1 cellular context compared by ENCODE assay signal in the genomic region with DNA sequence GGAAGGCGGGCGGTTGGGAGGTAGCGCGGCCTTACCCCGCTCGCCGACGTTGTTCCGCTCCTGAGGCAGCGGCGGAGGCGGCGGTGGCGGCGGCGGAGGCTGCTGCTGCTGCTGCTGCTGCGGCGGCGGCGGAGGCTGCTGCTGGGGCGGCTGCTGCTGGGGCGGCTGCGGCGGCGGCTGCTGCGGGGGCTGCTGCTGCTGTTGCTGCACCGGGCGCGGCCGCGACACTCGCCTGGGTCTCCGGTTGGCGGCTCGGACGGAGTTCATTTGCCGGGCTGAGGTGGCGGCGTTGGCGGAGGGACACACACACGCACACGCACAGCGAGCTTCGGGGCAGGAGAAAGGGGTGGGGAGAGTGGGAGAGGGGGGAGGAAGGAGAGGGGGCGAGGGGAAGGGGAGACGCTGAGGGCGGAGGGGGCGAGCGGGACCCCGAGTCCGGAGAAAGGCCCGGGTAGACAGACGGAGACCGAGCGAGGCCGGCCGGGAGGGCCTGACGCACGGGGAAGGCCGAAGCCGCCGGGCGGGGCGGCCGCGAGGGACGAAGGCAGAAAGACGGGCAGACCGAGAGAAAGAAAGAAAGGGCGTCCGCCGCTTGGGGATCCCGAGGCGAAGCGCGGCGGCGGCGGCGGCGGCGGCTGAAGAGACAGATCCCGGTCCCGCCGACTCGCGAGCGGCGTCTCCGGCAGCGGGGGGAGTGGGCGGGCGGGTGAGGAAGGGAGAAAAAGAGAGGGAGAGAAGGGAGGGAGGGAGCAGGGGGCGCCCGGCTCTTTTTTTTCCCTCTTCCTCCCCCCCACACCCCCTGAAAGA.
TF ChIP-seq lines count a peak whose summit lies in the region.

No MANE protein-coding gene starts in this region.

TF ChIP-seq in K562, 482 proteins besides CTCF, POLR2A, EP300 and RAD21 (continued from another document and continues in another):
- no peak for TF ChIP-seq THRB (CRISPR knock-in tag; conservative IDR thresholded peaks at IDR 0.05)
- peak; percentile 8; the same call in 1 of the 2 replicates for TF ChIP-seq CREM (IDR thresholded peaks at IDR 0.05; ENCODE audit: low read depth)
- TF ChIP-seq POLR2AphosphoS5 (IDR thresholded peaks at IDR 0.05; ENCODE audit: control insufficient read depth, insufficient read depth, low read depth, low read length), result no peak
- TF ChIP-seq CBX1 (IDR thresholded peaks at IDR 0.05; ENCODE audit: low read depth), result no peak
- no peak for TF ChIP-seq BDP1 (IDR thresholded peaks at IDR 0.05; ENCODE audit: insufficient read depth, insufficient read length)
- no peak for TF ChIP-seq JUNB (CRISPR knock-in tag; conservative IDR thresholded peaks at IDR 0.05)
- TF ChIP-seq WHSC1 (IDR thresholded peaks at IDR 0.05; ENCODE audit: low read length), result no peak
- TF ChIP-seq ARID3A (IDR thresholded peaks at IDR 0.05; ENCODE audit: borderline replicate concordance, low read depth, low read length), result no peak
- no peak for TF ChIP-seq KDM1A (IDR thresholded peaks at IDR 0.05)
- TF ChIP-seq ZNF224 (CRISPR knock-in tag; IDR thresholded peaks at IDR 0.05), result no peak
- no peak for TF ChIP-seq ZNF347 (CRISPR knock-in tag; IDR thresholded peaks at IDR 0.05; ENCODE audit: low read depth)
- no peak for TF ChIP-seq HDAC2 (IDR thresholded peaks at IDR 0.05)
- no peak for TF ChIP-seq NCOA4 (IDR thresholded peaks at IDR 0.05; ENCODE audit: partially characterized antibody)
- TF ChIP-seq CTBP1 (IDR thresholded peaks at IDR 0.05; ENCODE audit: borderline replicate concordance), result no peak
- TF ChIP-seq PCBP1 (IDR thresholded peaks at IDR 0.05; ENCODE audit: low read depth, low read length, poor library complexity, severe bottlenecking), result peak; percentile 75
- TF ChIP-seq, protein P1, sequence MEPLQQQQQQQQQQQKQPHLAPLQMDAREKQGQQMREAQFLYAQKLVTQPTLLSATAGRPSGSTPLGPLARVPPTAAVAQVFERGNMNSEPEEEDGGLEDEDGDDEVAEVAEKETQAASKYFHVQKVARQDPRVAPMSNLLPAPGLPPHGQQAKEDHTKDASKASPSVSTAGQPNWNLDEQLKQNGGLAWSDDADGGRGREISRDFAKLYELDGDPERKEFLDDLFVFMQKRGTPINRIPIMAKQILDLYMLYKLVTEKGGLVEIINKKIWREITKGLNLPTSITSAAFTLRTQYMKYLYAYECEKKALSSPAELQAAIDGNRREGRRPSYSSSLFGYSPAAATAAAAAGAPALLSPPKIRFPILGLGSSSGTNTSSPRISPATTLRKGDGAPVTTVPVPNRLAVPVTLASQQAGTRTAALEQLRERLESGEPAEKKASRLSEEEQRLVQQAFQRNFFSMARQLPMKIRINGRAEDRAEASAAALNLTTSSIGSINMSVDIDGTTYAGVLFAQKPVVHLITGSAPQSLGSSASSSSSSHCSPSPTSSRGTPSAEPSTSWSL (CRISPR knock-in tag; IDR thresholded peaks at IDR 0.05; ENCODE audit: borderline replicate concordance), result no peak
- TF ChIP-seq GABPA (tag; conservative IDR thresholded peaks at IDR 0.05; ENCODE audit: low read depth), result no peak
- TF ChIP-seq TRIM28 (IDR thresholded peaks at IDR 0.05), result no peak
- TF ChIP-seq, protein P2, sequence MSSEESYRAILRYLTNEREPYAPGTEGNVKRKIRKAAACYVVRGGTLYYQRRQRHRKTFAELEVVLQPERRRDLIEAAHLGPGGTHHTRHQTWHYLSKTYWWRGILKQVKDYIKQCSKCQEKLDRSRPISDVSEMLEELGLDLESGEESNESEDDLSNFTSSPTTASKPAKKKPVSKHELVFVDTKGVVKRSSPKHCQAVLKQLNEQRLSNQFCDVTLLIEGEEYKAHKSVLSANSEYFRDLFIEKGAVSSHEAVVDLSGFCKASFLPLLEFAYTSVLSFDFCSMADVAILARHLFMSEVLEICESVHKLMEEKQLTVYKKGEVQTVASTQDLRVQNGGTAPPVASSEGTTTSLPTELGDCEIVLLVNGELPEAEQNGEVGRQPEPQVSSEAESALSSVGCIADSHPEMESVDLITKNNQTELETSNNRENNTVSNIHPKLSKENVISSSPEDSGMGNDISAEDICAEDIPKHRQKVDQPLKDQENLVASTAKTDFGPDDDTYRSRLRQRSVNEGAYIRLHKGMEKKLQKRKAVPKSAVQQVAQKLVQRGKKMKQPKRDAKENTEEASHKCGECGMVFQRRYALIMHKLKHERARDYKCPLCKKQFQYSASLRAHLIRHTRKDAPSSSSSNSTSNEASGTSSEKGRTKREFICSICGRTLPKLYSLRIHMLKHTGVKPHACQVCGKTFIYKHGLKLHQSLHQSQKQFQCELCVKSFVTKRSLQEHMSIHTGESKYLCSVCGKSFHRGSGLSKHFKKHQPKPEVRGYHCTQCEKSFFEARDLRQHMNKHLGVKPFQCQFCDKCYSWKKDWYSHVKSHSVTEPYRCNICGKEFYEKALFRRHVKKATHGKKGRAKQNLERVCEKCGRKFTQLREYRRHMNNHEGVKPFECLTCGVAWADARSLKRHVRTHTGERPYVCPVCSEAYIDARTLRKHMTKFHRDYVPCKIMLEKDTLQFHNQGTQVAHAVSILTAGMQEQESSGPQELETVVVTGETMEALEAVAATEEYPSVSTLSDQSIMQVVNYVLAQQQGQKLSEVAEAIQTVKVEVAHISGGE (CRISPR knock-in tag; IDR thresholded peaks at IDR 0.05), result no peak
- TF ChIP-seq ZNF23 (CRISPR knock-in tag; IDR thresholded peaks at IDR 0.05), result no peak
- TF ChIP-seq, protein P3, sequence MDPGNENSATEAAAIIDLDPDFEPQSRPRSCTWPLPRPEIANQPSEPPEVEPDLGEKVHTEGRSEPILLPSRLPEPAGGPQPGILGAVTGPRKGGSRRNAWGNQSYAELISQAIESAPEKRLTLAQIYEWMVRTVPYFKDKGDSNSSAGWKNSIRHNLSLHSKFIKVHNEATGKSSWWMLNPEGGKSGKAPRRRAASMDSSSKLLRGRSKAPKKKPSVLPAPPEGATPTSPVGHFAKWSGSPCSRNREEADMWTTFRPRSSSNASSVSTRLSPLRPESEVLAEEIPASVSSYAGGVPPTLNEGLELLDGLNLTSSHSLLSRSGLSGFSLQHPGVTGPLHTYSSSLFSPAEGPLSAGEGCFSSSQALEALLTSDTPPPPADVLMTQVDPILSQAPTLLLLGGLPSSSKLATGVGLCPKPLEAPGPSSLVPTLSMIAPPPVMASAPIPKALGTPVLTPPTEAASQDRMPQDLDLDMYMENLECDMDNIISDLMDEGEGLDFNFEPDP (CRISPR knock-in tag; IDR thresholded peaks at IDR 0.05), result no peak
- peak in 1 of 2 experiments; percentile 71; a peak in 1 of 4 replicates for TF ChIP-seq NONO (IDR thresholded peaks at IDR 0.05; ENCODE audit: low read depth in 2 of 2, low read length in 1 of 2)
- TF ChIP-seq, protein P4, sequence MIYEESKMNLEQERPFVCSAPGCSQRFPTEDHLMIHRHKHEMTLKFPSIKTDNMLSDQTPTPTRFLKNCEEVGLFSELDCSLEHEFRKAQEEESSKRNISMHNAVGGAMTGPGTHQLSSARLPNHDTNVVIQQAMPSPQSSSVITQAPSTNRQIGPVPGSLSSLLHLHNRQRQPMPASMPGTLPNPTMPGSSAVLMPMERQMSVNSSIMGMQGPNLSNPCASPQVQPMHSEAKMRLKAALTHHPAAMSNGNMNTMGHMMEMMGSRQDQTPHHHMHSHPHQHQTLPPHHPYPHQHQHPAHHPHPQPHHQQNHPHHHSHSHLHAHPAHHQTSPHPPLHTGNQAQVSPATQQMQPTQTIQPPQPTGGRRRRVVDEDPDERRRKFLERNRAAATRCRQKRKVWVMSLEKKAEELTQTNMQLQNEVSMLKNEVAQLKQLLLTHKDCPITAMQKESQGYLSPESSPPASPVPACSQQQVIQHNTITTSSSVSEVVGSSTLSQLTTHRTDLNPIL (CRISPR knock-in tag; IDR thresholded peaks at IDR 0.05), result no peak
- TF ChIP-seq IRF1 (CRISPR knock-in tag; IDR thresholded peaks at IDR 0.05; ENCODE audit: borderline replicate concordance), result no peak
- TF ChIP-seq SMAD4 (CRISPR knock-in tag; conservative IDR thresholded peaks at IDR 0.05), result no peak
- no peak for TF ChIP-seq NR1H2 (CRISPR knock-in tag; IDR thresholded peaks at IDR 0.05)
- no peak for TF ChIP-seq MTA3 (IDR thresholded peaks at IDR 0.05; ENCODE audit: borderline replicate concordance)
- TF ChIP-seq SP1 (CRISPR knock-in tag; IDR thresholded peaks at IDR 0.05), result no peak
- TF ChIP-seq ARID4B (CRISPR knock-in tag; IDR thresholded peaks at IDR 0.05), result peak; percentile 32
- TF ChIP-seq ZNF133 (CRISPR knock-in tag; IDR thresholded peaks at IDR 0.05), result no peak
- TF ChIP-seq HMG20A (CRISPR knock-in tag; conservative IDR thresholded peaks at IDR 0.05), result no peak
- no peak for TF ChIP-seq ZNF764 (CRISPR knock-in tag; IDR thresholded peaks at IDR 0.05; ENCODE audit: low read depth)
- TF ChIP-seq ZEB2 (IDR thresholded peaks at IDR 0.05), result no peak
- TF ChIP-seq, protein P5, sequence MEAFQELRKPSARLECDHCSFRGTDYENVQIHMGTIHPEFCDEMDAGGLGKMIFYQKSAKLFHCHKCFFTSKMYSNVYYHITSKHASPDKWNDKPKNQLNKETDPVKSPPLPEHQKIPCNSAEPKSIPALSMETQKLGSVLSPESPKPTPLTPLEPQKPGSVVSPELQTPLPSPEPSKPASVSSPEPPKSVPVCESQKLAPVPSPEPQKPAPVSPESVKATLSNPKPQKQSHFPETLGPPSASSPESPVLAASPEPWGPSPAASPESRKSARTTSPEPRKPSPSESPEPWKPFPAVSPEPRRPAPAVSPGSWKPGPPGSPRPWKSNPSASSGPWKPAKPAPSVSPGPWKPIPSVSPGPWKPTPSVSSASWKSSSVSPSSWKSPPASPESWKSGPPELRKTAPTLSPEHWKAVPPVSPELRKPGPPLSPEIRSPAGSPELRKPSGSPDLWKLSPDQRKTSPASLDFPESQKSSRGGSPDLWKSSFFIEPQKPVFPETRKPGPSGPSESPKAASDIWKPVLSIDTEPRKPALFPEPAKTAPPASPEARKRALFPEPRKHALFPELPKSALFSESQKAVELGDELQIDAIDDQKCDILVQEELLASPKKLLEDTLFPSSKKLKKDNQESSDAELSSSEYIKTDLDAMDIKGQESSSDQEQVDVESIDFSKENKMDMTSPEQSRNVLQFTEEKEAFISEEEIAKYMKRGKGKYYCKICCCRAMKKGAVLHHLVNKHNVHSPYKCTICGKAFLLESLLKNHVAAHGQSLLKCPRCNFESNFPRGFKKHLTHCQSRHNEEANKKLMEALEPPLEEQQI (IDR thresholded peaks at IDR 0.05), result no peak
- TF ChIP-seq TCF7L2 (IDR thresholded peaks at IDR 0.05; ENCODE audit: low read depth, low read length), result no peak
- no peak for TF ChIP-seq ZNF707 (CRISPR knock-in tag; conservative IDR thresholded peaks at IDR 0.05)
- no peak for TF ChIP-seq SLC30A9 (CRISPR knock-in tag; IDR thresholded peaks at IDR 0.05)
- TF ChIP-seq ATF4 (CRISPR knock-in tag; IDR thresholded peaks at IDR 0.05), result no peak
